Comparison of ENCODE assay signal across 23 cellular contexts in genomic region chr5:81172710-81173109, GRCh38.
"Had no signal": no experiment of that assay in that cellular context is flagged by ENCODE, and none has a peak within 500 bp of the region (broad histone marks: within the 10 kb centered on the region; RNA-seq: fewer than 3 reads in every experiment).

No MANE protein-coding gene starts in this region.

- H3K36me3 ChIP-seq: left ventricle myocardium inferior, right lobe of liver, suprapubic skin, tibial artery, upper lobe of left lung, uterus had no signal

- H3K27ac ChIP-seq: foreskin keratinocyte, psoas muscle, right lobe of liver, suprapubic skin, tibial artery had no signal

- ATAC-seq: foreskin keratinocyte; left cardiac atrium; psoas muscle; right lobe of liver; stimulated activated effector memory CD8-positive, alpha-beta T cell treated with anti-CD3 and anti-CD28 coated beads, Interleukin-12 subunit alpha, Interleukin-12 subunit beta, amount 100 ng/mL, for 72 hours; stimulated activated naive CD8-positive, alpha-beta T cell treated with anti-CD3 and anti-CD28 coated beads, Interleukin-15, Interleukin-2, amounts not matched to agents 100 U/mL and 50 U/mL, for 24 hours had no signal

- H3K27me3 ChIP-seq: dorsolateral prefrontal cortex, right lobe of liver, suprapubic skin, upper lobe of left lung, uterus had no signal

- H3K9me3 ChIP-seq: left ventricle myocardium inferior, psoas muscle, right lobe of liver, suprapubic skin, tibial artery, upper lobe of left lung, uterus had no signal

- H3K4me1 ChIP-seq: foreskin keratinocyte, psoas muscle, right lobe of liver, tibial artery, uterus had no signal

- DNase-seq: cortex of kidney; dorsolateral prefrontal cortex; effector CD8-positive, alpha-beta T cell; foreskin keratinocyte; immature natural killer cell; kidney; left cardiac atrium; left ventricle myocardium inferior; mesenchymal stem cell; midbrain; naive B cell; psoas muscle; retina; right lobe of liver; stimulated activated CD4-positive, alpha-beta T cell treated with anti-CD3 and anti-CD28 coated beads, Interleukin-4, amount 100 ng/mL, for 1 hour; stimulated activated CD8-positive, alpha-beta memory T cell treated with anti-CD3 and anti-CD28 coated beads, Interleukin-4, amount 100 ng/mL, for 48 hours; stimulated activated naive CD8-positive, alpha-beta T cell treated with anti-CD3 and anti-CD28 coated beads, Interleukin-15, Interleukin-2, amounts not matched to agents 100 U/mL and 50 U/mL, for 24 hours; tibial artery; upper lobe of left lung; uterus had no signal

- H3K4me3 ChIP-seq: dorsolateral prefrontal cortex, left ventricle myocardium inferior, lung, psoas muscle, right lobe of liver, suprapubic skin, tibial artery, upper lobe of left lung, uterus had no signal
